8 cellular contexts compared by ENCODE assay signal in the genomic region with DNA sequence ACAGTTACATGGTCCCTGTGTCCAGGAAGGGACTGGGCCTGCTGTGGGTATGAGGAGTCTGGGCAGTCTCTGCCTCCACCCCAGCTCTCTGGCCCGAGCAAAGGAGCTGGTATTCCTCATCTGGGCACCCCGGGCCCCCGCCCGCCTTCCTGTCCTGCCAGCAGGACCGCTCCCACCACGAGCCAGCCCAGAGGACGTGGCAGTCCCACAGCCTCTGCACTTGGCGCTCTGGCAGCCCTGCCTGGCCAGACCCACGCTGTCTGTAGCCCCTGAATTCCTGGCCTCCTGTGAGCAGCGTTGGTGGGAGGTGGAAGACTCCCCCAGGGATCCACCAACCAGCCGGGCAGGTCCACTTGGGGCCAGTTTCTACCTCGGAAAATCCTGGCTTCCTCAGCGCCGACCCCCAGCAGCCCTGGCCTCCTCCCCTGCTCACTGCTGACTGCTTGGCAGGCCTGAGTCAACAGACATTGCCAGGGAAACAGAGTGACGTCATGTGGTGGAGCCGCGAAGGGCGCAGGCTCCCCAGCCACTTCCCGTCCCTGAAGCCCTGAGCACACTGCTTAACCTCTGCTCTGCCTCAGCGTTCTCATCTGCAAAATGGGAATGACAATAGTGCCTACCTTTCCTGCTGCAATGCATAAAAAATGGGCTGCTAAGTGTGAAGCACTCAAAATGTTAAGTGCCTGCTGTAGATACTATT. TPM values are rescaled to one million over a fixed set of nuclear protein-coding genes. Genes with fewer than 3 reads are reported as not detected.
DNase-seq lines count a peak whose midpoint lies in the region; ATAC-seq, FAIRE-seq and TF ChIP-seq lines count a peak whose summit lies in the region.

No MANE protein-coding gene starts in this region.

- H3K36me3 ChIP-seq in H7 (replicated peaks; ENCODE audit: control insufficient read depth, insufficient read depth, low read length) (no peaks in the 10 kb centered on the region), pancreas (peaks cover 0 to 5% (median 0%) of the 10 kb centered on the region in 3 donors), tibial nerve (peaks cover 0 to 77% (median 0%) of the 10 kb centered on the region in 3 donors)

- FAIRE-seq in pancreas (lab: Jason Lieb, UNC), result no peak

- intact Hi-C loops in pancreas (cut with DNase I), result loop anchor here in 2 of 3 donors (10.0 kb wide), 2 partner anchors 113 to 123 kb away; a partner anchor contains a TSS

- H3K4me1 ChIP-seq in pancreas, result peaks cover 23 to 30% (median 25%) of the 10 kb centered on the region in 3 donors
- H3K4me1 ChIP-seq in tibial nerve, result peaks cover 0 to 29% (median 4%) of the 10 kb centered on the region in 4 donors

- 4 to 6% methylated on average over 20 of the region's 20 CpGs for WGBS in pancreas, 2 donors
- WGBS in tibial nerve, 2 donors, result 4 to 8% methylated on average over 12 to 13 of the region's 20 CpGs

- peak; percentile 82 to 91 (median 84) for ATAC-seq in pancreas

- no peaks in the 10 kb centered on the region; the same call in 1 of the 2 replicates for H3K9me3 ChIP-seq in AG04450 (ENCODE audit: control insufficient read depth, insufficient read depth, low read length)
- no peaks in the 10 kb centered on the region for H3K9me3 ChIP-seq in pancreas
- no peaks in the 10 kb centered on the region for H3K9me3 ChIP-seq in tibial nerve

- H3K4me3 ChIP-seq in AG04450 (ENCODE audit: low read depth, low read length) (no peak overlapping the region; the same call in 1 of the 2 replicates), H7 (ENCODE audit: insufficient read depth, low read depth, low read length) (no peak overlapping the region), pancreas (peak overlapping the region in 3 of 4 donors; percentile 6 to 37 (median 20)), tibial nerve (peak overlapping the region in 2 of 4 donors; percentile 32 to 43)

- TF ChIP-seq EP300 in tibial nerve (IDR thresholded peaks at IDR 0.05), result peak in 1 of 2 donors; percentile 89

- TF ChIP-seq POLR2A in tibial nerve (IDR thresholded peaks at IDR 0.05), result peak; percentile 45 to 61

- H3K27me3 ChIP-seq in AG04450 (ENCODE audit: control insufficient read depth, insufficient read depth, low read length) (peaks cover 3% of the 10 kb centered on the region), H7 (ENCODE audit: control insufficient read depth, insufficient read depth, low read length) (no peaks in the 10 kb centered on the region), pancreas (no peaks in the 10 kb centered on the region), tibial nerve (no peaks in the 10 kb centered on the region)

- peak; percentile 69 for DNase-seq in AG04450 (ENCODE audit: low read depth, low spot score)
- peak; percentile 79 for DNase-seq in H7
- peak; percentile 88 for DNase-seq in RPMI7951 (ENCODE audit: low read depth)
- DNase-seq in activated gamma-delta T cell treated with Interleukin-2 at 50 U/mL for 16 hours, result peak; percentile 60
- peak; percentile 69 for DNase-seq in foreskin melanocyte
- DNase-seq in pancreas, result peak; percentile 83 to 94 (median 93)
- DNase-seq in tibial nerve (ENCODE audit: low spot score in 2 of 2), result peak; percentile 58 to 71
- DNase-seq in HuH-7 (ENCODE audit: low spot score), result no peak

- H3K27ac ChIP-seq in AG04450 (ENCODE audit: low read depth, low read length), result peak overlapping the region; percentile 78
- peak overlapping the region; percentile 94 to 98 (median 96) for H3K27ac ChIP-seq in pancreas
- peak overlapping the region; percentile 80 to 98 (median 88) for H3K27ac ChIP-seq in tibial nerve

- POLR2A ChIA-PET in AG04450 (lab: Yijun Ruan, JAX), result no interaction called here

- TF ChIP-seq CTCF in AG04450 (IDR thresholded peaks at IDR 0.05; ENCODE audit: low read depth, low read length) (no peak), pancreas (IDR thresholded peaks at IDR 0.05) (no peak), tibial nerve (IDR thresholded peaks at IDR 0.05) (no peak)

- CTCF ChIA-PET in AG04450 (lab: Charles Lee), result interaction anchor here (0.9 to 1.0 kb wide), 2 partner anchors 20 to 145 kb away, joined by 3 to 4 read pairs; no protein-coding TSS in a partner anchor

RNA-seq across cellular contexts. Expression of a gene that starts 21.6 kb away (rescaled TPM):
- polyA plus RNA-seq in AG04450 (2011; rRNA removed) (33.0 and 52.8 TPM in 2 replicates), pancreas (1 to 10 TPM; 4.9 to 7.2 TPM)
- polyA minus RNA-seq in AG04450 (2011; rRNA and poly(A)+ RNA removed), result 62.0 and 83.4 TPM in 2 replicates
- total RNA-seq in H7 (2014; rRNA removed; shearing (Covaris generic)), result 99.4 and 108 TPM in 2 replicates
- total RNA-seq in RPMI7951 (2014; rRNA removed; shearing (Covaris generic)), result 48.9 and 49.9 TPM in 2 replicates
- total RNA-seq in pancreas (10 to 100 TPM in 2 of 6 donors, 1 to 10 TPM in 4; 6.1 to 22.6 (median 9.5) TPM), tibial nerve (10 to 100 TPM; 14.4 to 30.3 (median 17.0) TPM)

RNA-seq across cellular contexts. Expression of a gene that starts 34.0 kb away (rescaled TPM):
- polyA plus RNA-seq in AG04450 (2011; rRNA removed) (2.1 and 2.8 TPM in 2 replicates), pancreas (100 to 1,000 TPM in 1 of 2 donors, 10 to 100 TPM in 1; 36.9 to 118 TPM)
- polyA minus RNA-seq in AG04450 (2011; rRNA and poly(A)+ RNA removed), result 1.4 and 2.3 TPM in 2 replicates
- 2.7 and 5.3 TPM in 2 replicates for total RNA-seq in H7 (2014; rRNA removed; shearing (Covaris generic))
- 0.12 and 0.59 TPM in 2 replicates for total RNA-seq in RPMI7951 (2014; rRNA removed; shearing (Covaris generic))
- total RNA-seq in pancreas (10 to 100 TPM; 36.8 to 84.2 (median 70.7) TPM), tibial nerve (100 to 1,000 TPM in 2 of 4 donors, 10 to 100 TPM in 2; 46.5 to 152 (median 108) TPM)

Comparison
In these comparisons a context has a peak if more than half of its experiments do, and no peak if none do; other contexts are left out.
1. H3K4me3 ChIP-seq: peak in pancreas (3 of 4); none in AG04450 (single experiment) and H7 (single experiment).
2. Peak in every context shown above with its lines, with median percentiles within 50 percentile points of each other: H3K27ac ChIP-seq.